ENCODE assay signal across 1 cellular context in the genomic region with DNA sequence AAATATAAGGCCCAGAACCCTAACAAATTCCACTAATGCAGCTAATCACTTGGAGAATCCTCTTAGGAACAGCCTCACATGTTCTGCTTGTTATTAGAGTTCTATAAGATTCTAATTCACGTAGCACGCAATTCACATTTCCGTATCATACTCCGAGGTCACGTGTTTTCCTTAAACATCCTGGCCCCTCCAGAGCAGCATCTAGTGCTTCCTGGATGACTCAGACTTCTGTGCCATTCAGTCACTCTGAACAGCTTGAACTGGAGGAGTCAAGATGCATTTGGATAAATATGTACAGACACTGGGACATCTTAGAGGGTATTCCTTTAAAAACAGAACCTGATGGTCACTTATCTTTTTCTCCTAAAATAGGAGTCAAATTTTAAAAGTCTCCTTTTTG.
TF ChIP-seq lines count a peak whose summit lies in the region.

No MANE protein-coding gene starts in this region.

TF ChIP-seq in K562, 482 proteins besides CTCF, POLR2A, EP300 and RAD21 (continued from another document):
- TF ChIP-seq, protein P1, sequence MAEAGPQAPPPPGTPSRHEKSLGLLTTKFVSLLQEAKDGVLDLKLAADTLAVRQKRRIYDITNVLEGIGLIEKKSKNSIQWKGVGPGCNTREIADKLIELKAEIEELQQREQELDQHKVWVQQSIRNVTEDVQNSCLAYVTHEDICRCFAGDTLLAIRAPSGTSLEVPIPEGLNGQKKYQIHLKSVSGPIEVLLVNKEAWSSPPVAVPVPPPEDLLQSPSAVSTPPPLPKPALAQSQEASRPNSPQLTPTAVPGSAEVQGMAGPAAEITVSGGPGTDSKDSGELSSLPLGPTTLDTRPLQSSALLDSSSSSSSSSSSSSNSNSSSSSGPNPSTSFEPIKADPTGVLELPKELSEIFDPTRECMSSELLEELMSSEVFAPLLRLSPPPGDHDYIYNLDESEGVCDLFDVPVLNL (CRISPR knock-in tag; IDR thresholded peaks at IDR 0.05; ENCODE audit: low read depth): no peak
- TF ChIP-seq, protein P2, sequence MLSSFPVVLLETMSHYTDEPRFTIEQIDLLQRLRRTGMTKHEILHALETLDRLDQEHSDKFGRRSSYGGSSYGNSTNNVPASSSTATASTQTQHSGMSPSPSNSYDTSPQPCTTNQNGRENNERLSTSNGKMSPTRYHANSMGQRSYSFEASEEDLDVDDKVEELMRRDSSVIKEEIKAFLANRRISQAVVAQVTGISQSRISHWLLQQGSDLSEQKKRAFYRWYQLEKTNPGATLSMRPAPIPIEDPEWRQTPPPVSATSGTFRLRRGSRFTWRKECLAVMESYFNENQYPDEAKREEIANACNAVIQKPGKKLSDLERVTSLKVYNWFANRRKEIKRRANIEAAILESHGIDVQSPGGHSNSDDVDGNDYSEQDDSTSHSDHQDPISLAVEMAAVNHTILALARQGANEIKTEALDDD (IDR thresholded peaks at IDR 0.05): no peak
- TF ChIP-seq ZNF445 (CRISPR knock-in tag; IDR thresholded peaks at IDR 0.05; ENCODE audit: low read depth): no peak
